In genomic region chrX:31714797-31715196, GRCh38 we compare ENCODE assay signal across 24 cellular contexts.
DNase-seq lines count a peak whose midpoint lies in the region; FAIRE-seq and TF ChIP-seq lines count a peak whose summit lies in the region.
"Had no signal": no experiment of that assay in that cellular context is flagged by ENCODE, and none has a peak within 500 bp of the region (broad histone marks: within the 10 kb centered on the region; RNA-seq: fewer than 3 reads in every experiment).

No MANE protein-coding gene starts in this region.

- H2AFZ ChIP-seq in astrocyte (ENCODE audit: low read depth, low read length): no peak overlapping the region

- no peaks in the 10 kb centered on the region for H3K27me3 Mint-ChIP-seq in astrocyte (ENCODE audit: low read depth, unreplicated experiment)
- H3K27me3 Mint-ChIP-seq: B cell; CD4-positive, alpha-beta T cell had no signal

- no peaks in the 10 kb centered on the region for H3K36me3 Mint-ChIP-seq in astrocyte (ENCODE audit: low read depth, unreplicated experiment)
- H3K36me3 Mint-ChIP-seq: CD8-positive, alpha-beta T cell had no signal

- no peaks in the 10 kb centered on the region for H3K79me2 ChIP-seq in astrocyte (ENCODE audit: insufficient read depth, low read length)

- no peak for TF ChIP-seq CTCF in astrocyte (IDR thresholded peaks at IDR 0.05; ENCODE audit: insufficient read depth, low read depth, low read length)

- no peak overlapping the region for H3K4me3 Mint-ChIP-seq in astrocyte (ENCODE audit: unreplicated experiment)
- H3K4me3 Mint-ChIP-seq: B cell; CD4-positive, alpha-beta T cell; CD8-positive, alpha-beta T cell had no signal

- no peaks in the 10 kb centered on the region for H3K36me3 ChIP-seq in astrocyte (ENCODE audit: insufficient read depth, low read length)
- H3K36me3 ChIP-seq: BLaER1 treated with 17β-estradiol and CSF1 and Interleukin-3, amounts not matched to agents 10 nM and 100 nM had no signal

- no peaks in the 10 kb centered on the region for H3K4me1 Mint-ChIP-seq in astrocyte (ENCODE audit: low read depth, unreplicated experiment)
- H3K4me1 Mint-ChIP-seq: B cell had no signal

- no peak overlapping the region for H3K27ac Mint-ChIP-seq in astrocyte (ENCODE audit: unreplicated experiment)
- H3K27ac Mint-ChIP-seq: B cell; CD4-positive, alpha-beta T cell; CD8-positive, alpha-beta T cell had no signal

- no peaks in the 10 kb centered on the region for H3K9me3 ChIP-seq in astrocyte (ENCODE audit: insufficient read depth, low read depth, low read length)
- H3K9me3 ChIP-seq: A549; BLaER1 treated with 17β-estradiol and CSF1 and Interleukin-3, amounts not matched to agents 10 nM and 100 nM; Caco-2 had no signal

- no peak overlapping the region for H3K4me3 ChIP-seq in astrocyte (ENCODE audit: insufficient read depth, low read depth, low read length)
- H3K4me3 ChIP-seq: A549; BLaER1 treated with 17β-estradiol and CSF1 and Interleukin-3, amounts not matched to agents 10 nM and 100 nM had no signal

- no peaks in the 10 kb centered on the region for H3K27me3 ChIP-seq in astrocyte (ENCODE audit: insufficient read depth, low read length)

- peak; percentile 9 for FAIRE-seq in astrocyte (lab: Jason Lieb, UNC)
- FAIRE-seq: D721Med, GM12891, GM19239 had no signal

- no peak overlapping the region for H3K27ac ChIP-seq in astrocyte (ENCODE audit: low read depth, low read length)
- H3K27ac ChIP-seq: 22Rv1; A549; BLaER1 treated with 17β-estradiol and CSF1 and Interleukin-3, amounts not matched to agents 10 nM and 100 nM; C4-2B had no signal

- H3K4me1 ChIP-seq in astrocyte (ENCODE audit: insufficient read depth, low read length): no peaks in the 10 kb centered on the region
- H3K4me1 ChIP-seq: A549; BLaER1 treated with 17β-estradiol and CSF1 and Interleukin-3, amounts not matched to agents 10 nM and 100 nM; Caco-2 had no signal

- no peaks in the 10 kb centered on the region for H3K9me3 Mint-ChIP-seq in astrocyte (ENCODE audit: unreplicated experiment)
- H3K9me3 Mint-ChIP-seq: CD4-positive, alpha-beta T cell; CD8-positive, alpha-beta T cell had no signal

- DNase-seq in DMS53 (lab: John Stamatoyannopoulos, UW) (peak; percentile 3), DMS53 treated with DMSO at 0.1 percent for 48 hours (lab: John Stamatoyannopoulos, UW; ENCODE audit: unreplicated experiment) (no peak), astrocyte (ENCODE audit: low read depth) (no peak), DMS 273 (lab: John Stamatoyannopoulos, UW; ENCODE audit: unreplicated experiment) (no peak), NOMO-1 (lab: John Stamatoyannopoulos, UW; ENCODE audit: unreplicated experiment in 2 of 2) (no peak)
- DNase-seq: AML-193; Caco-2; Calu3; CD4-positive, alpha-beta T cell; CD8-positive, alpha-beta T cell; DMS 273 treated with DMSO at 0.1 percent for 48 hours; DMS153; DMS79; DND-41; EL; GF-D8 had no signal

- H3K4me2 ChIP-seq in astrocyte (ENCODE audit: low read length): no peak overlapping the region
- H3K4me2 ChIP-seq: A549; BLaER1 treated with 17β-estradiol and CSF1 and Interleukin-3, amounts not matched to agents 10 nM and 100 nM had no signal

- H4K20me1 ChIP-seq in astrocyte (ENCODE audit: insufficient read depth, low read length): no peaks in the 10 kb centered on the region
- H4K20me1 ChIP-seq: BLaER1 treated with 17β-estradiol and CSF1 and Interleukin-3, amounts not matched to agents 10 nM and 100 nM had no signal

- H3K9ac ChIP-seq in astrocyte (ENCODE audit: low read length): no peak overlapping the region
- H3K9ac ChIP-seq: BLaER1 treated with 17β-estradiol and CSF1 and Interleukin-3, amounts not matched to agents 10 nM and 100 nM had no signal
